ENCODE assay signal across 12 cellular contexts in genomic region chr15:28994142-28994829, GRCh38.
DNase-seq lines count a peak whose midpoint lies in the region; ATAC-seq and TF ChIP-seq lines count a peak whose summit lies in the region.
"Had no signal": no experiment of that assay in that cellular context is flagged by ENCODE, and none has a peak within 500 bp of the region (broad histone marks: within the 10 kb centered on the region; RNA-seq: fewer than 3 reads in every experiment).

No MANE protein-coding gene starts in this region.

- POLR2A ChIA-PET in CD8-positive, alpha-beta memory T cell (lab: Charles Lee): interaction anchor here (1.2 kb wide), 1 partner anchor 118 kb away, joined by 3 read pairs; no protein-coding TSS in a partner anchor
- POLR2A ChIA-PET in GM10248 (lab: Yijun Ruan, JAX): no interaction called here

- peaks cover 13% of the 10 kb centered on the region for H3K36me3 ChIP-seq in CD8-positive, alpha-beta memory T cell (ENCODE audit: insufficient read depth, low read length)
- H3K36me3 ChIP-seq in left lung: no peaks in the 10 kb centered on the region

- H3K27me3 Mint-ChIP-seq in CD8-positive, alpha-beta memory T cell: no peaks in the 10 kb centered on the region
- no peaks in the 10 kb centered on the region for H3K27me3 Mint-ChIP-seq in T-helper 2 cell treated with Interferon-gamma antibody and Interleukin-4, amounts not matched to agents 5 μg/mL and 100 μg/mL, for 36 hours (ENCODE audit: low read depth)

- H3K4me1 ChIP-seq in CD8-positive, alpha-beta memory T cell (ENCODE audit: insufficient read depth, low read length): peaks cover 19% of the 10 kb centered on the region
- no peaks in the 10 kb centered on the region for H3K4me1 ChIP-seq in left lung

- no peaks in the 10 kb centered on the region for H3K9me3 ChIP-seq in CD8-positive, alpha-beta memory T cell (ENCODE audit: low read length)
- no peaks in the 10 kb centered on the region for H3K9me3 ChIP-seq in left lung

- peaks cover 30 to 65% (median 37%) of the 10 kb centered on the region in 3 donors for H3K4me1 Mint-ChIP-seq in CD8-positive, alpha-beta memory T cell
- H3K4me1 Mint-ChIP-seq in T-helper 2 cell treated with Interferon-gamma antibody and Interleukin-4, amounts not matched to agents 5 μg/mL and 100 μg/mL, for 36 hours (ENCODE audit: low read depth): peaks cover 7% of the 10 kb centered on the region

- H3K27ac ChIP-seq in CD8-positive, alpha-beta memory T cell (ENCODE audit: low read depth, low read length): no peak overlapping the region
- H3K27ac ChIP-seq in cingulate gyrus (ENCODE audit: low read depth, low read length) (peak overlapping the region; percentile 99), left lung (no peak overlapping the region)

- H3K27ac Mint-ChIP-seq in CD8-positive, alpha-beta memory T cell: peak overlapping the region; percentile 59 to 91 (median 80)
- H3K27ac Mint-ChIP-seq in T-helper 2 cell treated with Interferon-gamma antibody and Interleukin-4, amounts not matched to agents 5 μg/mL and 100 μg/mL, for 36 hours: no peak overlapping the region

- peak overlapping the region in 6 of 7 donors; percentile 22 to 82 (median 58) for H3K4me3 Mint-ChIP-seq in CD8-positive, alpha-beta memory T cell
- H3K4me3 Mint-ChIP-seq in T-helper 2 cell treated with Interferon-gamma antibody and Interleukin-4, amounts not matched to agents 5 μg/mL and 100 μg/mL, for 36 hours: no peak overlapping the region

- no peak for ATAC-seq in left lung

- DNase-seq in CD8-positive, alpha-beta memory T cell: peak in 1 of 5 donors; percentile 19
- DNase-seq in T-helper 2 cell treated with Interferon-gamma antibody and Interleukin-4, amounts not matched to agents 5 μg/mL and 100 μg/mL, for 36 hours (ENCODE audit: low spot score): peak; percentile 32
- DNase-seq in stimulated activated CD4-positive, alpha-beta T cell treated with anti-CD3 and anti-CD28 coated beads, Interleukin-15, amount 100 ng/mL, for 24 hours: peak; percentile 61
- no peak for DNase-seq in GM10248 (ENCODE audit: extremely low spot score)
- DNase-seq in left lung: no peak
- no peak for DNase-seq in activated effector memory CD4-positive, alpha-beta T cell treated with anti-CD3 and anti-CD28 coated beads, Interleukin-2, amount 50 U/mL, for 16 hours
- DNase-seq in GM19240 (ENCODE audit: insufficient read length, low spot score): no peak
- DNase-seq: activated CD4-positive, CD25-positive, alpha-beta regulatory T cell; mammary epithelial cell; NCI-H1092; NCI-H510A treated with DMSO at 0.1 percent for 48 hours had no signal

- H3K36me3 Mint-ChIP-seq in CD8-positive, alpha-beta memory T cell: peaks cover 0 to 36% (median 5%) of the 10 kb centered on the region in 3 donors
- no peaks in the 10 kb centered on the region for H3K36me3 Mint-ChIP-seq in T-helper 2 cell treated with Interferon-gamma antibody and Interleukin-4, amounts not matched to agents 5 μg/mL and 100 μg/mL, for 36 hours (ENCODE audit: low read depth)

- no peaks in the 10 kb centered on the region for H3K9me3 Mint-ChIP-seq in CD8-positive, alpha-beta memory T cell
- no peaks in the 10 kb centered on the region for H3K9me3 Mint-ChIP-seq in T-helper 2 cell treated with Interferon-gamma antibody and Interleukin-4, amounts not matched to agents 5 μg/mL and 100 μg/mL, for 36 hours

- TF ChIP-seq CTCF in GM10248 (IDR thresholded peaks at IDR 0.05; ENCODE audit: control extremely low read depth, extremely low read depth, low read depth, missing control alignments): no peak
- TF ChIP-seq CTCF in left lung (IDR thresholded peaks at IDR 0.05): no peak

- no peak overlapping the region for H3K4me3 ChIP-seq in CD8-positive, alpha-beta memory T cell (ENCODE audit: low read length)
- H3K4me3 ChIP-seq in left lung: no peak overlapping the region

- intact Hi-C loops in left lung (cut with DNase I): no loop called here

- CTCF ChIA-PET in CD8-positive, alpha-beta memory T cell (lab: Charles Lee): no interaction called here
- CTCF ChIA-PET in GM10248 (lab: Yijun Ruan, JAX): no interaction called here

- no peaks in the 10 kb centered on the region for H3K27me3 ChIP-seq in CD8-positive, alpha-beta memory T cell (ENCODE audit: insufficient read depth, low read length, poor library complexity, severe bottlenecking)
- H3K27me3 ChIP-seq in left lung: no peaks in the 10 kb centered on the region

Comparison
In these comparisons a context has a peak if more than half of its experiments do, and no peak if none do; other contexts are left out.
1. DNase-seq: peak in T-helper 2 cell treated with Interferon-gamma antibody and Interleukin-4, amounts not matched to agents 5 μg/mL and 100 μg/mL, for 36 hours (single experiment) and stimulated activated CD4-positive, alpha-beta T cell treated with anti-CD3 and anti-CD28 coated beads, Interleukin-15, amount 100 ng/mL, for 24 hours (single experiment); none in GM10248 (single experiment), left lung (0 of 2), activated effector memory CD4-positive, alpha-beta T cell treated with anti-CD3 and anti-CD28 coated beads, Interleukin-2, amount 50 U/mL, for 16 hours (single experiment) and GM19240 (single experiment).